1 cellular context compared by ENCODE assay signal in genomic region chr12:43113153-43113552, GRCh38.
TF ChIP-seq lines count a peak whose summit lies in the region.

No MANE protein-coding gene starts in this region.

TF ChIP-seq in GM23338, 12 proteins besides CTCF, POLR2A, EP300 and RAD21 (continued from another document):
- no peak for TF ChIP-seq ZNF331 (CRISPR knock-in tag; IDR thresholded peaks at IDR 0.05; ENCODE audit: low read depth)
- no peak for TF ChIP-seq EZH2phosphoT487 (IDR thresholded peaks at IDR 0.05; ENCODE audit: unreplicated experiment)
- TF ChIP-seq ZNF114 (CRISPR knock-in tag; IDR thresholded peaks at IDR 0.05), result no peak
- TF ChIP-seq ZNF462 (CRISPR knock-in tag; IDR thresholded peaks at IDR 0.05), result no peak
- no peak for TF ChIP-seq CREB1 (CRISPR knock-in tag; IDR thresholded peaks at IDR 0.05; ENCODE audit: low read depth)
- no peak for TF ChIP-seq EZH2 (IDR thresholded peaks at IDR 0.05; ENCODE audit: low read depth, unreplicated experiment)
TF ChIP-seq in GM23338: peak in this region for 0.
